17 cellular contexts compared by ENCODE assay signal in genomic region chr7:20328692-20329091, GRCh38. TPM values are rescaled to one million over a fixed set of nuclear protein-coding genes. Genes with fewer than 3 reads are reported as not detected.
DNase-seq lines count a peak whose midpoint lies in the region; ATAC-seq, FAIRE-seq and TF ChIP-seq lines count a peak whose summit lies in the region.
"Had no signal": no experiment of that assay in that cellular context is flagged by ENCODE, and none has a peak within 500 bp of the region (broad histone marks: within the 10 kb centered on the region; RNA-seq: fewer than 3 reads in every experiment).

No MANE protein-coding gene starts in this region.

- no peak overlapping the region for H2AFZ ChIP-seq in HepG2 (ENCODE audit: low read length)
- H2AFZ ChIP-seq in H1 (ENCODE audit: low read length): no peak overlapping the region
- H2AFZ ChIP-seq in osteoblast (ENCODE audit: low read length): no peak overlapping the region

- H3K23me2 ChIP-seq in H1 (ENCODE audit: low read depth, low read length): peaks cover 18% of the 10 kb centered on the region

- no TSS peak for BruUV-seq in HepG2 (replicated peaks; lab: Mats Ljungman, UMichigan)

- no peaks in the 10 kb centered on the region for H3K79me1 ChIP-seq in H1 (ENCODE audit: low read depth, low read length)

- H3K27me3 ChIP-seq in HepG2 (ENCODE audit: control insufficient read depth in 1 of 2, insufficient read depth in 2 of 2, low read length in 2 of 2) (peaks cover 2 to 30% of the 10 kb centered on the region in 2 experiments; a peak in 4 of 5 replicates), right lobe of liver (peaks cover 0 to 16% of the 10 kb centered on the region in 2 donors), H1 (replicated peaks in 1 of 4; ENCODE audit: control insufficient read depth in 3 of 4, extremely low read depth in 1 of 4, insufficient read depth in 3 of 4, low read length in 3 of 4) (no peaks in the 10 kb centered on the region), muscle layer of duodenum (ENCODE audit: low read depth, low read length) (no peaks in the 10 kb centered on the region), osteoblast (ENCODE audit: insufficient read depth, low read length) (no peaks in the 10 kb centered on the region)

- no peak overlapping the region for H2BK5ac ChIP-seq in H1 (ENCODE audit: low read depth, low read length)

- TF ChIP-seq EP300 in HepG2 (IDR thresholded peaks at IDR 0.05; ENCODE audit: low read depth in 2 of 2, low read length in 2 of 2): no peak
- no peak for TF ChIP-seq EP300 in HepG2 (CRISPR knock-in tag; IDR thresholded peaks at IDR 0.05; ENCODE audit: borderline replicate concordance)
- no peak for TF ChIP-seq EP300 in H1 (IDR thresholded peaks at IDR 0.05; ENCODE audit: borderline replicate concordance in 1 of 2, low read depth in 2 of 2, low read length in 2 of 2)

- H3K27ac ChIP-seq in HepG2 (ENCODE audit: extremely low read length, insufficient read depth, low read length): no peak overlapping the region
- no peak overlapping the region for H3K27ac ChIP-seq in right lobe of liver
- no peak overlapping the region for H3K27ac ChIP-seq in H1 (ENCODE audit: low read depth, low read length)
- peak overlapping the region; percentile 81 for H3K27ac ChIP-seq in muscle layer of duodenum (ENCODE audit: low read length)
- no peak overlapping the region for H3K27ac ChIP-seq in osteoblast (ENCODE audit: low read depth, low read length)

- POLR2A ChIA-PET in HepG2 (lab: Yijun Ruan, JAX) (no interaction called here), H1 (lab: Charles Lee; ENCODE audit: partially characterized antibody) (interaction anchor here (0.6 to 2.9 kb wide), 2 partner anchors 22 to 229 kb away, joined by 4 to 15 read pairs; no protein-coding TSS in a partner anchor)

- H2BK15ac ChIP-seq in H1 (ENCODE audit: low read length): no peak overlapping the region

- intact Hi-C loops in HepG2 (cut with micrococcal nuclease; ENCODE audit: unreplicated experiment) (no loop called here), right lobe of liver (cut with DNase I) (no loop called here)

- H3K4me3 ChIP-seq in HepG2 (replicated peaks in 1 of 3; ENCODE audit: insufficient read depth in 1 of 3, low read depth in 2 of 3, low read length in 3 of 3): no peak overlapping the region
- no peak overlapping the region for H3K4me3 ChIP-seq in right lobe of liver
- H3K4me3 ChIP-seq in H1 (ENCODE audit: extremely low read depth in 1 of 4, insufficient read depth in 2 of 4, low read depth in 3 of 4, low read length in 4 of 4): peak overlapping the region; percentile 55 to 80 (median 73); a peak in 6 of 8 replicates
- H3K4me3 ChIP-seq in muscle layer of duodenum (ENCODE audit: low read depth in 1 of 2, low read length in 2 of 2): no peak overlapping the region
- H3K4me3 ChIP-seq in osteoblast (ENCODE audit: insufficient read depth, low read length): no peak overlapping the region

- FAIRE-seq in HepG2 (lab: Jason Lieb, UNC): no peak
- no peak for FAIRE-seq in H1 (lab: Jason Lieb, UNC)
- FAIRE-seq: A204.1 had no signal

- no peak overlapping the region for H3K18ac ChIP-seq in H1 (ENCODE audit: extremely low read depth, low read length)

- H3K4me2 ChIP-seq in HepG2 (ENCODE audit: low read depth, low read length): no peak overlapping the region
- peak overlapping the region; percentile 75 to 98 for H3K4me2 ChIP-seq in H1 (ENCODE audit: insufficient read depth in 1 of 2, low read depth in 2 of 2, low read length in 2 of 2)
- H3K4me2 ChIP-seq in osteoblast (ENCODE audit: insufficient read depth, low read length): no peak overlapping the region

- H3K9me3 ChIP-seq in HepG2 (ENCODE audit: low read length) (no peaks in the 10 kb centered on the region), right lobe of liver (no peaks in the 10 kb centered on the region), H1 (ENCODE audit: insufficient read depth in 2 of 2, low read depth in 1 of 2, low read length in 1 of 2) (no peaks in the 10 kb centered on the region), muscle layer of duodenum (ENCODE audit: control insufficient read depth in 1 of 2, low read length in 2 of 2) (no peaks in the 10 kb centered on the region), osteoblast (ENCODE audit: low read depth, low read length) (no peaks in the 10 kb centered on the region)

- H3K14ac ChIP-seq in H1 (ENCODE audit: insufficient read length): no peak overlapping the region

- no peak overlapping the region for H3K56ac ChIP-seq in H1 (replicated peaks; ENCODE audit: insufficient read length, low read depth, low read length)

- TF ChIP-seq POLR2A in HepG2 (IDR thresholded peaks at IDR 0.05; ENCODE audit: insufficient read depth in 1 of 2, low read depth in 2 of 2, low read length in 2 of 2): no peak
- TF ChIP-seq POLR2A in right lobe of liver (IDR thresholded peaks at IDR 0.05): no peak
- TF ChIP-seq POLR2A in H1 (IDR thresholded peaks at IDR 0.05; ENCODE audit: control extremely low read depth in 1 of 2, low read depth in 2 of 2, low read length in 2 of 2): no peak

- in situ Hi-C loops in HepG2 (cut with HindIII; ENCODE audit: extremely low pct_ligation_motif_present, low pct_unique_long_range_greater_than_20kb): no loop called here

- H2BK120ac ChIP-seq in H1 (replicated peaks; ENCODE audit: low read depth, low read length): no peak overlapping the region

- H4K8ac ChIP-seq in H1 (ENCODE audit: extremely low read depth, insufficient read depth, low read length): no peak overlapping the region

- no peak overlapping the region for H4K91ac ChIP-seq in H1 (replicated peaks; ENCODE audit: insufficient read length, low read length)

- H3K36me3 ChIP-seq in HepG2 (replicated peaks in 1 of 2; ENCODE audit: control insufficient read depth in 1 of 2, insufficient read depth in 2 of 2, low read length in 2 of 2): no peaks in the 10 kb centered on the region
- no peaks in the 10 kb centered on the region for H3K36me3 ChIP-seq in right lobe of liver
- H3K36me3 ChIP-seq in H1 (ENCODE audit: control insufficient read depth in 2 of 4, insufficient read depth in 4 of 4, low read length in 3 of 4): no peaks in the 10 kb centered on the region
- H3K36me3 ChIP-seq in muscle layer of duodenum (ENCODE audit: control insufficient read depth in 1 of 2, insufficient read depth in 2 of 2, low read length in 2 of 2): no peaks in the 10 kb centered on the region
- no peaks in the 10 kb centered on the region for H3K36me3 ChIP-seq in osteoblast (ENCODE audit: insufficient read depth, low read length)

- no peak for DNase-seq in HepG2 (ENCODE audit: low spot score)
- DNase-seq in right lobe of liver: no peak
- DNase-seq in H1 (ENCODE audit: low read depth in 1 of 2, low spot score in 2 of 2): no peak
- no peak for DNase-seq in osteoblast (ENCODE audit: insufficient read length, low spot score, missing footprints)
- DNase-seq in T1000 (lab: John Stamatoyannopoulos, UW): no peak
- DNase-seq: activated CD4-positive, alpha-beta T cell treated with anti-CD3 and anti-CD28 coated beads for 1 hour; activated CD8-positive, alpha-beta memory T cell treated with anti-CD3 and anti-CD28 coated beads, Interleukin-2, amount 50 U/mL, for 48 hours; activated naive CD4-positive, alpha-beta T cell treated with anti-CD3 and anti-CD28 coated beads, Interleukin-2, amount 50 U/mL, for 16 hours; CD4-positive, alpha-beta memory T cell; effector CD4-positive, alpha-beta T cell; HFFc6; stimulated activated CD4-positive, alpha-beta T cell treated with anti-CD3 and anti-CD28 coated beads, Interleukin-15, amount 100 ng/mL, for 24 hours had no signal

- TF ChIP-seq CTCF in HepG2 (CRISPR knock-in tag; IDR thresholded peaks at IDR 0.05): no peak
- TF ChIP-seq CTCF in right lobe of liver (IDR thresholded peaks at IDR 0.05): no peak
- TF ChIP-seq CTCF in H1 (IDR thresholded peaks at IDR 0.05; ENCODE audit: control extremely low read depth in 1 of 3, insufficient read depth in 1 of 3, low read depth in 1 of 3, low read length in 3 of 3): no peak
- no peak for TF ChIP-seq CTCF in osteoblast (IDR thresholded peaks at IDR 0.05; ENCODE audit: extremely low read depth, low read depth, low read length)

- H3K79me2 ChIP-seq in HepG2 (ENCODE audit: insufficient read depth, low read length) (no peaks in the 10 kb centered on the region), H1 (ENCODE audit: control insufficient read depth in 1 of 2, insufficient read depth in 2 of 2, low read length in 2 of 2) (no peaks in the 10 kb centered on the region), osteoblast (ENCODE audit: insufficient read depth, low read length) (no peaks in the 10 kb centered on the region)
- H3K79me2 ChIP-seq: parathyroid adenoma had no signal

- H3K4ac ChIP-seq in H1 (replicated peaks; ENCODE audit: insufficient read length, low read depth, low read length): no peak overlapping the region

- 82% methylated on average over 1 of the region's 1 CpG for WGBS in HepG2 (ENCODE audit: low lambda C conversion rate)
- 100% methylated on average over 1 of the region's 1 CpG for WGBS in right lobe of liver (ENCODE audit: insufficient coverage, low coverage, low lambda C conversion rate, missing lambda C conversion rate)
- 76% methylated on average over 1 of the region's 1 CpG; no CpG with 5 or more reads in 1 of the 2 experiments for WGBS in H1 (ENCODE audit: extremely low coverage in 1 of 2, insufficient coverage in 1 of 2, insufficient read length in 1 of 2, insufficient replicate concordance in 2 of 2, low coverage in 1 of 2, low lambda C conversion rate in 2 of 2, missing lambda C conversion rate in 1 of 2), 2 experiments

- no peak overlapping the region for H3K9ac ChIP-seq in HepG2 (ENCODE audit: insufficient read depth, low read depth, low read length)
- H3K9ac ChIP-seq in H1 (replicated peaks in 1 of 4; ENCODE audit: extremely low read depth in 1 of 4, low read depth in 3 of 4, low read length in 3 of 4): no peak overlapping the region
- H3K9ac ChIP-seq: parathyroid adenoma had no signal

- ATAC-seq in HepG2: no peak
- no peak for ATAC-seq in right lobe of liver
- no peak for ATAC-seq in GM21576 (IDR thresholded peaks at IDR 0.05; ENCODE audit: unreplicated experiment)
- ATAC-seq in HG03095 (IDR thresholded peaks at IDR 0.05; ENCODE audit: unreplicated experiment): no peak

- H4K20me1 ChIP-seq in HepG2 (ENCODE audit: insufficient read depth, low read length) (no peaks in the 10 kb centered on the region), H1 (replicated peaks in 1 of 2; ENCODE audit: control insufficient read depth in 1 of 2, insufficient read depth in 2 of 2, low read length in 2 of 2) (no peaks in the 10 kb centered on the region), osteoblast (ENCODE audit: insufficient read depth, low read length) (no peaks in the 10 kb centered on the region)

- no peak overlapping the region for H3K23ac ChIP-seq in H1 (ENCODE audit: insufficient read length)

- H4K5ac ChIP-seq in H1 (ENCODE audit: insufficient read length, low read depth, low read length): no peak overlapping the region

- H2BK12ac ChIP-seq in H1 (ENCODE audit: low read depth, low read length): no peak overlapping the region

- H3K4me1 ChIP-seq in HepG2 (ENCODE audit: insufficient read depth, low read length): peaks cover 29% of the 10 kb centered on the region
- H3K4me1 ChIP-seq in right lobe of liver: peaks cover 0 to 25% (median 2%) of the 10 kb centered on the region in 4 donors
- H3K4me1 ChIP-seq in H1 (replicated peaks in 1 of 4; ENCODE audit: control insufficient read depth in 3 of 4, insufficient read depth in 4 of 4, low read length in 3 of 4): peaks cover 0 to 2% (median 0%) of the 10 kb centered on the region in 4 experiments; a peak in 2 of 7 replicates
- H3K4me1 ChIP-seq in muscle layer of duodenum (ENCODE audit: control insufficient read depth in 1 of 2, insufficient read depth in 2 of 2, low read length in 2 of 2): peaks cover 0 to 3% of the 10 kb centered on the region in 2 donors
- H3K4me1 ChIP-seq in osteoblast (ENCODE audit: insufficient read depth, low read length): peaks cover 16% of the 10 kb centered on the region

- no peak overlapping the region for H2BK20ac ChIP-seq in H1 (ENCODE audit: low read length)

- CTCF ChIA-PET in HepG2 (lab: Yijun Ruan, JAX; ENCODE audit: low intra/inter-chr PET ratio, low total read pairs) (no interaction called here), H1 (lab: Charles Lee; ENCODE audit: partially characterized antibody) (interaction anchor here (0.8 to 2.1 kb wide), 4 partner anchors 9 to 156 kb away, joined by 4 to 10 read pairs (median 4); no protein-coding TSS in a partner anchor)

- no peak overlapping the region for H2AK5ac ChIP-seq in H1 (ENCODE audit: low read depth, low read length)

- no peak for TF ChIP-seq RAD21 in HepG2 (CRISPR knock-in tag; IDR thresholded peaks at IDR 0.05)
- TF ChIP-seq RAD21 in H1 (IDR thresholded peaks at IDR 0.05 in 1 of 2, conservative IDR thresholded peaks at IDR 0.05 in 1 of 2; ENCODE audit: low read depth in 2 of 2, low read length in 2 of 2): no peak

RNA-seq across cellular contexts. Expression of gene ITGB8, which starts 2.0 kb away (rescaled TPM):
- total RNA-seq in HepG2 (2016; rRNA removed; fragmentation: Illumina TruSeq; extraction: Trizol): 0.06 TPM in 1 of 2 replicates, not detected in the other
- total RNA-seq in HepG2 (2016; cell fraction: cytosol; rRNA removed; fragmentation: Illumina TruSeq; extraction: Trizol; ENCODE audit: low read depth): not detected in 2 replicates
- 0.02 TPM in 1 of 2 replicates, not detected in the other for total RNA-seq in HepG2 (2016; cell fraction: insoluble cytoplasmic fraction; rRNA removed; fragmentation: Illumina TruSeq; extraction: Trizol)
- total RNA-seq in HepG2 (2016; cell fraction: membrane; rRNA removed; fragmentation: Illumina TruSeq; extraction: Trizol): 0.03 TPM in 1 of 2 replicates, not detected in the other
- 0.09 and 0.16 TPM in 2 replicates for total RNA-seq in HepG2 (2016; cell fraction: nucleus; rRNA removed; fragmentation: Illumina TruSeq; extraction: Trizol)
- 0.01 and 0.04 TPM in 2 replicates for polyA plus RNA-seq in HepG2 (2011; rRNA removed)
- polyA plus RNA-seq in HepG2 (2011; cell fraction: cytosol; rRNA removed): under 0.01 and 0.01 TPM in 2 replicates
- polyA plus RNA-seq in HepG2 (2011; cell fraction: nucleus; rRNA removed): 0.05 and 0.14 TPM in 2 replicates
- polyA plus RNA-seq in HepG2 (2012): not detected in 2 replicates
- polyA plus RNA-seq in HepG2 (2016; cell fraction: cytosol; fragmentation: Illumina TruSeq; extraction: Trizol; ENCODE audit: low read depth): not detected in 2 replicates
- polyA plus RNA-seq in HepG2 (2016; cell fraction: insoluble cytoplasmic fraction; fragmentation: Illumina TruSeq; extraction: Trizol; ENCODE audit: low read depth): not detected in 2 replicates
- polyA plus RNA-seq in HepG2 (2016; cell fraction: membrane; fragmentation: Illumina TruSeq; extraction: Trizol; ENCODE audit: low read depth): not detected in 2 replicates
- polyA plus RNA-seq in HepG2 (2016; cell fraction: nucleus; fragmentation: Illumina TruSeq; extraction: Trizol; ENCODE audit: insufficient read depth, low read depth): 0.08 TPM in 1 of 2 replicates, not detected in the other
- polyA minus RNA-seq in HepG2 (2011; rRNA and poly(A)+ RNA removed; ENCODE audit: low replicate concordance): 0.06 and 28.4 TPM in 2 replicates
- polyA minus RNA-seq in HepG2 (2011; cell fraction: cytosol; rRNA and poly(A)+ RNA removed): not detected in 2 replicates
- polyA minus RNA-seq in HepG2 (2011; cell fraction: nucleus; rRNA and poly(A)+ RNA removed): 0.12 and 0.13 TPM in 2 replicates
- under 1 TPM; 0.43 to 0.70 (median 0.56) TPM for total RNA-seq in right lobe of liver
- 3.6 TPM in 2 replicates for total RNA-seq in H1 (2021; fragmentation: NEBNext Ultra II Directional; extraction: Animal tissue kit (Norgen Biotek cat#: 25700))
- 0.96 and 1.2 TPM in 2 replicates for polyA plus RNA-seq in H1 (2011; rRNA removed)
- 0.93 TPM for polyA plus RNA-seq in H1 (2011; cell fraction: cytosol; rRNA removed)
- 2.5 TPM for polyA plus RNA-seq in H1 (2011; cell fraction: nucleus; rRNA removed)
- 1.1 to 2.0 TPM (median 1.4 TPM) in 4 replicates for polyA plus RNA-seq in H1 (2012, experiment 1 of 2)
- polyA plus RNA-seq in H1 (2012, experiment 2 of 2): 0.30 TPM
- polyA plus RNA-seq in H1 (2013, experiment 1 of 2): 1.3 TPM
- polyA plus RNA-seq in H1 (2013, experiment 2 of 2): 1.1 TPM
- 9.1 and 11.9 TPM in 2 replicates for polyA minus RNA-seq in H1 (2011; rRNA and poly(A)+ RNA removed)
- 4.2 TPM for polyA minus RNA-seq in H1 (2011; cell fraction: cytosol; rRNA and poly(A)+ RNA removed)
- 28.3 TPM for polyA minus RNA-seq in H1 (2011; cell fraction: nucleus; rRNA and poly(A)+ RNA removed)
- total RNA-seq in osteoblast: 30.9 and 35.1 TPM in 2 replicates
- total RNA-seq: HFFc6 had no signal
- polyA plus RNA-seq: CD4-positive, alpha-beta memory T cell had no signal

Comparison
In these comparisons a context has a peak if more than half of its experiments do, and no peak if none do; other contexts are left out.
1. H3K4me2 ChIP-seq: peak in H1 (2 of 2); none in HepG2 (single experiment) and osteoblast (single experiment).
2. H3K4me3 ChIP-seq: peak in H1 (4 of 4); none in HepG2 (0 of 3), right lobe of liver (0 of 3), muscle layer of duodenum (0 of 2) and osteoblast (single experiment).
3. Of the 41 proteins assayed by ChIP-seq in both HepG2 and H1: peak only in HepG2: MAFK; only in H1: none; in both: none; in neither: 40.